In the genomic region with DNA sequence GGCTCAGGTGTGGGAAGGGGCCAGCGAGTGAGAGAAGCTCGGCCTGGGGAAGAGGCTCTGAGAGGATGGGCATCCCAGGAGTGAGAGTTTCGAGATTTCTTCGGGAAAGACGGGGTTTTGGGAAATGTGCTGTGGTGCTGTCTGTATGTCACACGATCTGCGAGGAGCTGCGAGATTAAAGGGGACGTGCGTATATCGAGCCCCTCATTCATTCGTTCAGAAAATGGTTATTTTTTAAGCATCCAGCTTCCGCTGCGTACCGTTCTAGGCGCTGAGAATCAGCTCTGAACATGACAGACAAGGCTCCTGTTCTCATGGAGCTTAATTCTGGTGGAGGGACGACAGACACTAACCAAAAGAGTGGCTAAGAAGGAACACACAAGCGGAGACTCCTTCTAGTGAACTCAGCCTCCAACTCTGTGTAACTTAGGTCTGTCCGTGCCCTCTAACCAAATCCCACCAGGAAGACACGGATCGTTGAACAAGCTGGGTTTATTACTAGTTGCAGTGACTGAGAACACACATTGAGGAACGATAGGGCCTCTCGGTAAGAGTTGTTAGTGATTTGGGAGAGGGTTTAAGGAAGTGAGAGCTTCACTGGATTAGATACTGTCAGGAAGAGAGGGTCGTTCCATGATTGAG, we compare ENCODE assay signal across 8 cellular contexts. TPM values are rescaled to one million over a fixed set of nuclear protein-coding genes. Genes with fewer than 3 reads are reported as not detected.
DNase-seq lines count a peak whose midpoint lies in the region; ATAC-seq and TF ChIP-seq lines count a peak whose summit lies in the region.

No MANE protein-coding gene starts in this region.

- H3K79me2 ChIP-seq in PC-9 (ENCODE audit: low read depth), result peaks cover 52% of the 10 kb centered on the region

- 1% methylated on average over 24 of the region's 24 CpGs for WGBS in aorta, 2 donors

- BruUV-seq in PC-9 (replicated peaks; lab: Mats Ljungman, UMichigan), result TSS peak; percentile 80

- H3K27me3 ChIP-seq in PC-9 (ENCODE audit: insufficient read depth, low read depth) (no peaks in the 10 kb centered on the region), mononuclear cell (ENCODE audit: insufficient read depth, low read length) (no peaks in the 10 kb centered on the region), aorta (ENCODE audit: control insufficient read depth in 1 of 2, insufficient read depth in 2 of 2, low read length in 1 of 2) (no peaks in the 10 kb centered on the region)

- intact Hi-C loops in PC-9 (cut with micrococcal nuclease; ENCODE audit: unreplicated experiment), result loop anchor here (2.0 to 5.0 kb wide), 3 partner anchors 60 to 275 kb away; partner anchors contain the start of genes STK10 and UBTD2
- intact Hi-C loops in dendritic cell treated with granulocyte-macrophage colony-stimulating factor and Interleukin-4, amounts not matched to agents 40 ng/mL and 50 ng/mL, for 4 days (cut with micrococcal nuclease), result loop anchor here (2.0 to 5.0 kb wide), 2 partner anchors 40 to 182 kb away; partner anchors contain the start of gene STK10
- intact Hi-C loops in aorta (cut with DNase I), result loop anchor here in 1 of 2 donors (5.0 to 10.0 kb wide), 3 partner anchors 35 to 278 kb away; partner anchors contain the start of gene UBTD2

- H3K27me3 Mint-ChIP-seq in dendritic cell treated with granulocyte-macrophage colony-stimulating factor and Interleukin-4, amounts not matched to agents 40 ng/mL and 50 ng/mL, for 4 days, result no peaks in the 10 kb centered on the region

- H3K4me3 Mint-ChIP-seq in dendritic cell treated with granulocyte-macrophage colony-stimulating factor and Interleukin-4, amounts not matched to agents 40 ng/mL and 50 ng/mL, for 4 days, result peak overlapping the region; percentile 85

- H3K9me3 ChIP-seq in PC-9 (ENCODE audit: insufficient read depth, low read depth), result no peaks in the 10 kb centered on the region
- no peaks in the 10 kb centered on the region for H3K9me3 ChIP-seq in mononuclear cell (ENCODE audit: low read depth, low read length)
- no peaks in the 10 kb centered on the region for H3K9me3 ChIP-seq in aorta (ENCODE audit: control insufficient read depth, low read length)

- DNase-seq in activated gamma-delta T cell treated with Interleukin-2 at 50 U/mL for 16 hours (peak; percentile 5), activated gamma-delta T cell (lab: John Stamatoyannopoulos, UW) (no peak), PC-9 (no peak), aorta (no peak), NCI-H774 (lab: John Stamatoyannopoulos, UW) (no peak)

- H3K36me3 ChIP-seq in PC-9 (ENCODE audit: low read depth) (no peaks in the 10 kb centered on the region), aorta (ENCODE audit: control insufficient read depth in 1 of 2, insufficient read depth in 2 of 2, low read length in 1 of 2) (no peaks in the 10 kb centered on the region)

- CTCF ChIA-PET in PC-9 (lab: Charles Lee), result interaction anchor here (1.1 to 2.5 kb wide), 4 partner anchors 52 to 181 kb away, joined by 4 to 8 read pairs (median 6); partner anchors contain the start of gene STK10

- peaks cover 44% of the 10 kb centered on the region for H3K4me1 Mint-ChIP-seq in dendritic cell treated with granulocyte-macrophage colony-stimulating factor and Interleukin-4, amounts not matched to agents 40 ng/mL and 50 ng/mL, for 4 days (ENCODE audit: low read depth)

- peaks cover 28% of the 10 kb centered on the region for H4K20me1 ChIP-seq in PC-9 (ENCODE audit: insufficient read depth)

- peaks cover 20% of the 10 kb centered on the region for H3K36me3 Mint-ChIP-seq in dendritic cell treated with granulocyte-macrophage colony-stimulating factor and Interleukin-4, amounts not matched to agents 40 ng/mL and 50 ng/mL, for 4 days (ENCODE audit: low read depth)

- H3K9me3 Mint-ChIP-seq in dendritic cell treated with granulocyte-macrophage colony-stimulating factor and Interleukin-4, amounts not matched to agents 40 ng/mL and 50 ng/mL, for 4 days, result no peaks in the 10 kb centered on the region

- H3K27ac Mint-ChIP-seq in dendritic cell treated with granulocyte-macrophage colony-stimulating factor and Interleukin-4, amounts not matched to agents 40 ng/mL and 50 ng/mL, for 4 days, result peak overlapping the region; percentile 93

- no peak for TF ChIP-seq CTCF in PC-9 (conservative IDR thresholded peaks at IDR 0.05)

- no peaks in the 10 kb centered on the region for H3K9me2 ChIP-seq in PC-9 (ENCODE audit: insufficient read depth)

- no peak for ATAC-seq in aorta (ENCODE audit: low FRiP score)
- no peak for ATAC-seq in GM18867 (IDR thresholded peaks at IDR 0.05; ENCODE audit: unreplicated experiment)

- peak overlapping the region; percentile 89 for H3K4me2 ChIP-seq in PC-9

- H3K27ac ChIP-seq in PC-9 (peak overlapping the region; percentile 68), aorta (ENCODE audit: low read depth in 1 of 2, low read length in 2 of 2) (peak overlapping the region in 1 of 2 donors; percentile 93)

- peaks cover 29% of the 10 kb centered on the region for H3K4me1 ChIP-seq in PC-9 (replicated peaks; ENCODE audit: insufficient read depth)
- peaks cover 36% of the 10 kb centered on the region for H3K4me1 ChIP-seq in mononuclear cell (ENCODE audit: insufficient read depth, low read length)
- H3K4me1 ChIP-seq in aorta (ENCODE audit: control insufficient read depth in 1 of 2, insufficient read depth in 2 of 2, low read length in 2 of 2), result no peaks in the 10 kb centered on the region

- POLR2A ChIA-PET in PC-9 (lab: Charles Lee; ENCODE audit: unreplicated experiment), result interaction anchor here (0.5 to 0.9 kb wide), 8 partner anchors 69 to 1469 kb away, joined by 3 to 7 read pairs (median 4); partner anchors contain the start of gene UBTD2

- peaks cover 13% of the 10 kb centered on the region; the same call in 1 of the 2 replicates for H3F3A ChIP-seq in PC-9 (ENCODE audit: insufficient read depth, low read depth)

- H3K4me3 ChIP-seq in PC-9, result peak overlapping the region; percentile 86
- peak overlapping the region; percentile 82 for H3K4me3 ChIP-seq in mononuclear cell (ENCODE audit: low read length)
- H3K4me3 ChIP-seq in aorta (ENCODE audit: low read length in 2 of 2), result peak overlapping the region; percentile 79 to 92

- H2AFZ ChIP-seq in PC-9, result peak overlapping the region; percentile 98

RNA-seq across cellular contexts. Expression of gene FBXW11, which starts 0.8 kb away (rescaled TPM):
- total RNA-seq in PC-9 (2021) (54.8 and 58.7 TPM in 2 replicates), mononuclear cell (40.0 TPM), aorta (10 to 100 TPM; 63.1 to 64.0 TPM)
- polyA plus RNA-seq in aorta, result 10 to 100 TPM; 13.5 to 18.7 TPM
